Comparison of ENCODE assay signal across 8 cellular contexts in the genomic region with DNA sequence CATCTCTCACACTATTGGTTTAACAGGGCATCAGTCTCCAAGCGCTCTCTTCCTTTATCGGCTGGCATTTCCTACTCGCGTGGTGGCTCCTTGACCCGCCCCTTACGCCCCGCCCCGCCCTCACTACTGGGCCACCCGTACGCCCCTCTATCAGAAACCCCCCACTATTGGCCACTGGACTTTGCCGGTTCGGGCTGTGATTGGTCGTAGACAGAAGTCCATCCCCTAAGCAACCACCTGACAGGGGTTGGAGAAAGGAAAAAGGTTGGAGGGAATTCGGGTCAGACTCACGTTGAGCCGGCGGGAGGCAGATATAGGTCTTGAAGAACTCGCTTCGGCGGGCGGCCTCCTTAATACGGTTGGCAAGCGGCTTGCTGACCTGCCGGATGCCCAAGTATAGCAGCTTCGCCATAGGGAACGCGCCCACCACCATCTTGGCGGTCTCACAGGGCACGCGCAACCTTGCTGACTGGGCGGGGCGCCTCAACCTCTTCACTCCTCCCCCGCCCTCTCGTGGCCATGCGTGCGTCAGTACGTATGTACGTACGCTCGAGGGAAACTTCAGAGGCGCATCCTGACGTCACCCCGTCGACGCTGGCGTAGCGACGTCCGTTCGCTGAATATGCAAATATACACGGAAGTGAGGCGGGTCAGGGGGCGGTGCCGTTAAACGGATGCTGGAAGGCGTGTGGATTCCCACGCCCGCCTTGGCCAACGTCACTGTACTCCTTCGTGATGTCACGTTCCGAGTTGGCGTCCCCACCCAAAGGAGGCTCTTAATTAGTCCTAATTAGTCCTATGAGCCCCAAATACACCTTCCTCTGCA. TPM values are rescaled to one million over a fixed set of nuclear protein-coding genes. Genes with fewer than 3 reads are reported as not detected.
A peak's percentile ranks its signal among the peaks of the same experiment; 100 is the strongest.
DNase-seq lines count a peak whose midpoint lies in the region; ATAC-seq and TF ChIP-seq lines count a peak whose summit lies in the region.

A gene (minus strand): TSS at position 471 of the 826 bp plus-strand sequence. CDS start 38 bp downstream, at position 433.

- peak; percentile 45 to 64 for TF ChIP-seq POLR2A in suprapubic skin (IDR thresholded peaks at IDR 0.05)

- H3F3A ChIP-seq in SK-N-SH (replicated peaks; ENCODE audit: insufficient read depth) = peaks cover 9% of the 10 kb centered on the region

- peak within 1 kb of the TSS; percentile 89 for H3K9ac ChIP-seq in SK-N-SH

- H3K9me3 ChIP-seq in SK-N-SH (no peaks in the 10 kb centered on the region), suprapubic skin (no peaks in the 10 kb centered on the region)

- H3K27me3 ChIP-seq in SK-N-SH (ENCODE audit: insufficient read depth) (no peaks in the 10 kb centered on the region), suprapubic skin (no peaks in the 10 kb centered on the region)

- H3K4me2 ChIP-seq in SK-N-SH = peak within 1 kb of the TSS; percentile 85

- POLR2A ChIA-PET in SK-N-SH (lab: Yijun Ruan, JAX) = interaction anchor here (0.5 to 1.0 kb wide), 2 partner anchors 9 to 19 kb away, joined by 3 read pairs; no protein-coding TSS in a partner anchor

- DNase-seq in GM04504 (ENCODE audit: low read depth) (peak; percentile 99), NCI-H1048 (lab: John Stamatoyannopoulos, UW) (peak; percentile 99), SK-N-SH (peak; percentile 95), germinal center (ENCODE audit: low spot score) (peak; percentile 98), non-pigmented ciliary epithelial cell (ENCODE audit: low read depth) (peak; percentile 99), suprapubic skin (ENCODE audit: low spot score in 2 of 2) (peak; percentile 100)
- peak; percentile 99 for DNase-seq in activated naive CD4-positive, alpha-beta T cell treated with anti-CD3 and anti-CD28 coated beads, Interleukin-2, amount 50 U/mL, for 16 hours

- no peaks in the 10 kb centered on the region for H4K20me1 ChIP-seq in SK-N-SH (ENCODE audit: insufficient read depth)

- TF ChIP-seq RAD21 in SK-N-SH (IDR thresholded peaks at IDR 0.05; ENCODE audit: low read length) = no peak

- H3K4me1 ChIP-seq in SK-N-SH (ENCODE audit: control insufficient read depth in 1 of 2, insufficient read depth in 2 of 2, low read depth in 1 of 2, low read length in 1 of 2) (peaks cover 0 to 5% of the 10 kb centered on the region in 2 experiments; a peak in 1 of 4 replicates), suprapubic skin (peaks cover 18% of the 10 kb centered on the region)

- peaks cover 0 to 3% of the 10 kb centered on the region in 2 experiments for H3K36me3 ChIP-seq in SK-N-SH (replicated peaks in 1 of 2; ENCODE audit: control insufficient read depth in 1 of 2, insufficient read depth in 2 of 2, low read length in 1 of 2)
- H3K36me3 ChIP-seq in suprapubic skin = no peaks in the 10 kb centered on the region

- H3K27ac ChIP-seq in SK-N-SH (ENCODE audit: low read depth in 2 of 2, low read length in 1 of 2) = peak within 1 kb of the TSS; percentile 90 to 92
- H3K27ac ChIP-seq in suprapubic skin = peak within 1 kb of the TSS; percentile 95

- H3K4me3 ChIP-seq in SK-N-SH (ENCODE audit: low read depth in 2 of 2, low read length in 1 of 2) (peak within 1 kb of the TSS; percentile 70), suprapubic skin (peak within 1 kb of the TSS; percentile 69)

- CTCF ChIA-PET in SK-N-SH (lab: Yijun Ruan, JAX) = interaction anchor here (1.0 to 2.1 kb wide), 4 partner anchors 59 to 157 kb away, joined by 3 to 5 read pairs (median 4); no protein-coding TSS in a partner anchor

- H3K79me2 ChIP-seq in SK-N-SH (ENCODE audit: insufficient read depth) = peaks cover 40% of the 10 kb centered on the region

- ATAC-seq in HG02571 (IDR thresholded peaks at IDR 0.05; ENCODE audit: unreplicated experiment) = peak; percentile 84

- TF ChIP-seq EP300 in SK-N-SH (IDR thresholded peaks at IDR 0.05; ENCODE audit: borderline replicate concordance in 1 of 2, low read depth in 1 of 2, low read length in 1 of 2) = no peak
- TF ChIP-seq EP300 in suprapubic skin (IDR thresholded peaks at IDR 0.05) = peak; percentile 97

- WGBS in SK-N-SH (ENCODE audit: low lambda C conversion rate) = 2% methylated on average over 58 of the region's 63 CpGs
- under 1% methylated on average over 28 of the region's 63 CpGs for WGBS in suprapubic skin

- no peaks in the 10 kb centered on the region for H3K9me2 ChIP-seq in SK-N-SH

- no peak for TF ChIP-seq CTCF in SK-N-SH (IDR thresholded peaks at IDR 0.05)
- no peak for TF ChIP-seq CTCF in suprapubic skin (IDR thresholded peaks at IDR 0.05)

- peak within 1 kb of the TSS; percentile 94 for H2AFZ ChIP-seq in SK-N-SH (ENCODE audit: low read depth)

TF ChIP-seq in SK-N-SH, 30 proteins besides CTCF, POLR2A, EP300 and RAD21 (continues in another document):
- peak; percentile 84; the same call in 1 of the 2 replicates for TF ChIP-seq MXI1 (IDR thresholded peaks at IDR 0.05; ENCODE audit: low read depth, low read length)
- TF ChIP-seq, protein P1, sequence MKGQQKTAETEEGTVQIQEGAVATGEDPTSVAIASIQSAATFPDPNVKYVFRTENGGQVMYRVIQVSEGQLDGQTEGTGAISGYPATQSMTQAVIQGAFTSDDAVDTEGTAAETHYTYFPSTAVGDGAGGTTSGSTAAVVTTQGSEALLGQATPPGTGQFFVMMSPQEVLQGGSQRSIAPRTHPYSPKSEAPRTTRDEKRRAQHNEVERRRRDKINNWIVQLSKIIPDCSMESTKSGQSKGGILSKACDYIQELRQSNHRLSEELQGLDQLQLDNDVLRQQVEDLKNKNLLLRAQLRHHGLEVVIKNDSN (IDR thresholded peaks at IDR 0.05; ENCODE audit: borderline replicate concordance, low read depth) = peak; percentile 83
- TF ChIP-seq ELF1 (IDR thresholded peaks at IDR 0.05) = peak; percentile 92
- TF ChIP-seq, protein P2, sequence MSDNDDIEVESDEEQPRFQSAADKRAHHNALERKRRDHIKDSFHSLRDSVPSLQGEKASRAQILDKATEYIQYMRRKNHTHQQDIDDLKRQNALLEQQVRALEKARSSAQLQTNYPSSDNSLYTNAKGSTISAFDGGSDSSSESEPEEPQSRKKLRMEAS (IDR thresholded peaks at IDR 0.05; ENCODE audit: low read depth) = peak; percentile 63; the same call in 1 of the 2 replicates
- TF ChIP-seq TAF1 (IDR thresholded peaks at IDR 0.05; ENCODE audit: borderline replicate concordance, low read depth, low read length) = peak; percentile 46; the same call in 1 of the 2 replicates
- TF ChIP-seq, protein P3, sequence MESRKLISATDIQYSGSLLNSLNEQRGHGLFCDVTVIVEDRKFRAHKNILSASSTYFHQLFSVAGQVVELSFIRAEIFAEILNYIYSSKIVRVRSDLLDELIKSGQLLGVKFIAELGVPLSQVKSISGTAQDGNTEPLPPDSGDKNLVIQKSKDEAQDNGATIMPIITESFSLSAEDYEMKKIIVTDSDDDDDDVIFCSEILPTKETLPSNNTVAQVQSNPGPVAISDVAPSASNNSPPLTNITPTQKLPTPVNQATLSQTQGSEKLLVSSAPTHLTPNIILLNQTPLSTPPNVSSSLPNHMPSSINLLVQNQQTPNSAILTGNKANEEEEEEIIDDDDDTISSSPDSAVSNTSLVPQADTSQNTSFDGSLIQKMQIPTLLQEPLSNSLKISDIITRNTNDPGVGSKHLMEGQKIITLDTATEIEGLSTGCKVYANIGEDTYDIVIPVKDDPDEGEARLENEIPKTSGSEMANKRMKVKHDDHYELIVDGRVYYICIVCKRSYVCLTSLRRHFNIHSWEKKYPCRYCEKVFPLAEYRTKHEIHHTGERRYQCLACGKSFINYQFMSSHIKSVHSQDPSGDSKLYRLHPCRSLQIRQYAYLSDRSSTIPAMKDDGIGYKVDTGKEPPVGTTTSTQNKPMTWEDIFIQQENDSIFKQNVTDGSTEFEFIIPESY (IDR thresholded peaks at IDR 0.05; ENCODE audit: borderline replicate concordance, low read depth) = no peak
- no peak for TF ChIP-seq FOSL2 (IDR thresholded peaks at IDR 0.05; ENCODE audit: borderline replicate concordance, low read depth)
- TF ChIP-seq RFX5 (IDR thresholded peaks at IDR 0.05; ENCODE audit: low read length) = peak; percentile 78
- no peak for TF ChIP-seq TCF12 (IDR thresholded peaks at IDR 0.05)
- no peak for TF ChIP-seq RCOR1 (IDR thresholded peaks at IDR 0.05; ENCODE audit: low read length)
- TF ChIP-seq CHD2 (IDR thresholded peaks at IDR 0.05; ENCODE audit: low read length, partially characterized antibody) = peak; percentile 75
- TF ChIP-seq, protein P4, sequence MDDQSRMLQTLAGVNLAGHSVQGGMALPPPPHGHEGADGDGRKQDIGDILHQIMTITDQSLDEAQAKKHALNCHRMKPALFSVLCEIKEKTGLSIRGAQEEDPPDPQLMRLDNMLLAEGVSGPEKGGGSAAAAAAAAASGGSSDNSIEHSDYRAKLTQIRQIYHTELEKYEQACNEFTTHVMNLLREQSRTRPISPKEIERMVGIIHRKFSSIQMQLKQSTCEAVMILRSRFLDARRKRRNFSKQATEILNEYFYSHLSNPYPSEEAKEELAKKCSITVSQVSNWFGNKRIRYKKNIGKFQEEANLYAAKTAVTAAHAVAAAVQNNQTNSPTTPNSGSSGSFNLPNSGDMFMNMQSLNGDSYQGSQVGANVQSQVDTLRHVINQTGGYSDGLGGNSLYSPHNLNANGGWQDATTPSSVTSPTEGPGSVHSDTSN (IDR thresholded peaks at IDR 0.05) = peak; percentile 99
- no peak for TF ChIP-seq MEF2A (IDR thresholded peaks at IDR 0.05; ENCODE audit: borderline replicate concordance, low read depth)
- peak; percentile 86 for TF ChIP-seq YY1 (IDR thresholded peaks at IDR 0.05; ENCODE audit: low read depth)
- no peak for TF ChIP-seq FOXM1 (IDR thresholded peaks at IDR 0.05; ENCODE audit: low read depth)
- TF ChIP-seq, protein P5, sequence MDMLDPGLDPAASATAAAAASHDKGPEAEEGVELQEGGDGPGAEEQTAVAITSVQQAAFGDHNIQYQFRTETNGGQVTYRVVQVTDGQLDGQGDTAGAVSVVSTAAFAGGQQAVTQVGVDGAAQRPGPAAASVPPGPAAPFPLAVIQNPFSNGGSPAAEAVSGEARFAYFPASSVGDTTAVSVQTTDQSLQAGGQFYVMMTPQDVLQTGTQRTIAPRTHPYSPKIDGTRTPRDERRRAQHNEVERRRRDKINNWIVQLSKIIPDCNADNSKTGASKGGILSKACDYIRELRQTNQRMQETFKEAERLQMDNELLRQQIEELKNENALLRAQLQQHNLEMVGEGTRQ (IDR thresholded peaks at IDR 0.05; ENCODE audit: borderline replicate concordance, low read depth, low read length) = no peak; the same call in 1 of the 2 replicates
- TF ChIP-seq TEAD4 (IDR thresholded peaks at IDR 0.05; ENCODE audit: borderline replicate concordance, insufficient read depth) = no peak
- no peak for TF ChIP-seq RXRA (IDR thresholded peaks at IDR 0.05; ENCODE audit: borderline replicate concordance, low read depth)
- TF ChIP-seq EZH2phosphoT487 (IDR thresholded peaks at IDR 0.05; ENCODE audit: borderline replicate concordance, low read depth) = no peak
- no peak for TF ChIP-seq GATA2 (CRISPR knock-in tag; IDR thresholded peaks at IDR 0.05)

RNA-seq across cellular contexts. Expression of the gene that starts here (rescaled TPM):
- 10.0 and 11.1 TPM in 2 replicates for polyA plus RNA-seq in SK-N-SH (2012; rRNA removed)
- 6.0 and 6.6 TPM in 2 replicates for polyA plus RNA-seq in SK-N-SH (2012; cell fraction: cytosol; rRNA removed)
- 10.7 and 12.1 TPM in 2 replicates for polyA plus RNA-seq in SK-N-SH (2012; cell fraction: nucleus; rRNA removed)
- 10 to 100 TPM; 13.8 to 25.6 (median 22.5) TPM for total RNA-seq in suprapubic skin

Comparison
In these comparisons a context has a peak if more than half of its experiments do, and no peak if none do; other contexts are left out.
1. Peak in every context shown above with its lines: DNase-seq, ATAC-seq, H3K4me3 ChIP-seq and H3K27ac ChIP-seq.